8 cellular contexts compared by ENCODE assay signal in genomic region chr10:124152139-124152780, GRCh38. TPM values are rescaled to one million over a fixed set of nuclear protein-coding genes. Genes with fewer than 3 reads are reported as not detected.
DNase-seq lines count a peak whose midpoint lies in the region; ATAC-seq and TF ChIP-seq lines count a peak whose summit lies in the region.

No MANE protein-coding gene starts in this region.

- H3K27me3 Mint-ChIP-seq in H9 (ENCODE audit: low read depth) (peaks cover 3% of the 10 kb centered on the region), Caco-2 (ENCODE audit: insufficient read depth, unreplicated experiment) (no peaks in the 10 kb centered on the region)

- H2AFZ ChIP-seq in H9 (ENCODE audit: low read length) (no peak overlapping the region), smooth muscle cell (ENCODE audit: low read depth) (no peak overlapping the region)

- no peaks in the 10 kb centered on the region for H4K20me1 ChIP-seq in H9 (ENCODE audit: control insufficient read depth, insufficient read depth, insufficient read length)
- H4K20me1 ChIP-seq in smooth muscle cell (ENCODE audit: low read depth) = no peaks in the 10 kb centered on the region

- H3K79me1 ChIP-seq in H9 (ENCODE audit: insufficient read depth, low read depth, low read length, poor library complexity, severe bottlenecking) = no peaks in the 10 kb centered on the region

- H3K9me3 Mint-ChIP-seq in H9 (peaks cover 0 to 4% of the 10 kb centered on the region in 2 experiments; a peak in 3 of 5 replicates), Caco-2 (ENCODE audit: unreplicated experiment) (peaks cover under 1% of the 10 kb centered on the region)

- ATAC-seq in GM21423 (IDR thresholded peaks at IDR 0.05; ENCODE audit: unreplicated experiment) (no peak), HG02623 (IDR thresholded peaks at IDR 0.05; ENCODE audit: unreplicated experiment) (no peak)

- DNase-seq in H9 (peak; percentile 46), SJSA1 (ENCODE audit: low read depth in 1 of 2, low spot score in 2 of 2) (peak; percentile 82 to 83), right atrium auricular region (ENCODE audit: low spot score) (peak; percentile 77), smooth muscle cell (lab: John Stamatoyannopoulos, UW; ENCODE audit: unreplicated experiment) (no peak), Caco-2 (no peak), SIG-M5 treated with dmso at 0.1 percent for 504 hours (lab: John Stamatoyannopoulos, UW; ENCODE audit: unreplicated experiment) (no peak)

- no peaks in the 10 kb centered on the region for H3K9me3 ChIP-seq in H9 (ENCODE audit: control insufficient read depth, low read depth, low read length)
- H3K9me3 ChIP-seq in SJSA1 (replicated peaks) = no peaks in the 10 kb centered on the region
- no peaks in the 10 kb centered on the region for H3K9me3 ChIP-seq in right atrium auricular region
- H3K9me3 ChIP-seq in smooth muscle cell (replicated peaks; ENCODE audit: low read depth) = no peaks in the 10 kb centered on the region
- peaks cover 11% of the 10 kb centered on the region; the same call in 1 of the 2 replicates for H3K9me3 ChIP-seq in Caco-2

- no peak overlapping the region for H3K4me3 Mint-ChIP-seq in H9
- H3K4me3 Mint-ChIP-seq in Caco-2 (ENCODE audit: unreplicated experiment) = no peak overlapping the region

- H2BK5ac ChIP-seq in H9 (ENCODE audit: insufficient read length, low read length) = no peak overlapping the region

- no peak overlapping the region for H3K9ac ChIP-seq in H9 (ENCODE audit: extremely low read depth, insufficient read length, low read length)
- peak overlapping the region; percentile 48 for H3K9ac ChIP-seq in smooth muscle cell (ENCODE audit: low read depth)

- no peak overlapping the region for H2AK5ac ChIP-seq in H9 (ENCODE audit: insufficient read length, low read length)

- H2BK15ac ChIP-seq in H9 (ENCODE audit: low read depth, low read length) = no peak overlapping the region

- no TSS peak for BruUV-seq in Caco-2 (replicated peaks; lab: Mats Ljungman, UMichigan)

- intact Hi-C loops in Caco-2 (cut with micrococcal nuclease; ENCODE audit: unreplicated experiment) = no loop called here

- H3K14ac ChIP-seq in H9 (ENCODE audit: insufficient read depth, low read length) = no peak overlapping the region; the same call in 1 of the 2 replicates

- H3K27ac ChIP-seq in H9 (ENCODE audit: insufficient read length, low read depth, low read length) = no peak overlapping the region
- H3K27ac ChIP-seq in SJSA1 = peak overlapping the region; percentile 66
- peak overlapping the region; percentile 8 to 35 for H3K27ac ChIP-seq in right atrium auricular region
- peak overlapping the region; percentile 80 for H3K27ac ChIP-seq in smooth muscle cell (ENCODE audit: low read depth)

- H4K8ac ChIP-seq in H9 (replicated peaks; ENCODE audit: insufficient read length, low read depth, low read length) = no peak overlapping the region

- CTCF ChIA-PET in Caco-2 (lab: Charles Lee) = no interaction called here

- no peak overlapping the region for H3K18ac ChIP-seq in H9 (ENCODE audit: insufficient read length, low read depth, low read length)

- no peak overlapping the region for H3K23ac ChIP-seq in H9 (ENCODE audit: insufficient read length, low read depth, low read length)

- H3K27me3 ChIP-seq in H9 (ENCODE audit: insufficient read depth, low read length) = no peaks in the 10 kb centered on the region; the same call in 1 of the 2 replicates
- no peaks in the 10 kb centered on the region for H3K27me3 ChIP-seq in SJSA1 (replicated peaks)
- no peaks in the 10 kb centered on the region for H3K27me3 ChIP-seq in right atrium auricular region
- H3K27me3 ChIP-seq in smooth muscle cell (ENCODE audit: low read depth) = no peaks in the 10 kb centered on the region
- no peaks in the 10 kb centered on the region for H3K27me3 ChIP-seq in Caco-2 (replicated peaks; ENCODE audit: control insufficient read depth, insufficient read depth, low read length)

- H2BK12ac ChIP-seq in H9 (ENCODE audit: insufficient read length, low read depth, low read length) = no peak overlapping the region

- H4K91ac ChIP-seq in H9 (ENCODE audit: insufficient read length, low read depth, low read length) = no peak overlapping the region

- no CpG with 5 or more reads among the region's 25 CpGs for WGBS in H9 (ENCODE audit: extremely low coverage, insufficient read length, low lambda C conversion rate)
- WGBS in smooth muscle cell (ENCODE audit: low lambda C conversion rate) = 39% methylated on average over 25 of the region's 25 CpGs

- no peak overlapping the region for H4K5ac ChIP-seq in H9 (ENCODE audit: insufficient read length, low read depth, low read length)

- peaks cover 0 to 3% (median 2%) of the 10 kb centered on the region in 3 experiments; a peak in 2 of 7 replicates for H3K36me3 Mint-ChIP-seq in H9 (ENCODE audit: insufficient read depth in 1 of 3, low read depth in 3 of 3)
- no peaks in the 10 kb centered on the region for H3K36me3 Mint-ChIP-seq in Caco-2 (ENCODE audit: insufficient read depth, unreplicated experiment)

- POLR2A ChIA-PET in Caco-2 (lab: Charles Lee) = no interaction called here

- no peak overlapping the region for H3T11ph ChIP-seq in H9 (ENCODE audit: low read length)

- H3F3A ChIP-seq in smooth muscle cell (ENCODE audit: low read depth) = no peaks in the 10 kb centered on the region

- no peak overlapping the region for H2BK20ac ChIP-seq in H9 (ENCODE audit: low read depth, low read length, poor library complexity, severe bottlenecking)

- H3K4me3 ChIP-seq in SJSA1 (peak overlapping the region; percentile 15), right atrium auricular region (no peak overlapping the region), smooth muscle cell (no peak overlapping the region), Caco-2 (ENCODE audit: low read depth, low read length) (no peak overlapping the region)

- no peaks in the 10 kb centered on the region; the same call in 1 of the 2 replicates for H3K4me1 ChIP-seq in H9 (ENCODE audit: insufficient read depth, low read length)
- peaks cover 47% of the 10 kb centered on the region for H3K4me1 ChIP-seq in SJSA1 (replicated peaks)
- H3K4me1 ChIP-seq in right atrium auricular region = peaks cover 0 to 42% of the 10 kb centered on the region in 2 donors
- H3K4me1 ChIP-seq in smooth muscle cell (ENCODE audit: low read depth) = peaks cover 37% of the 10 kb centered on the region
- no peaks in the 10 kb centered on the region for H3K4me1 ChIP-seq in Caco-2

- H3K4me1 Mint-ChIP-seq in H9 (peaks cover 30 to 39% of the 10 kb centered on the region in 2 experiments), Caco-2 (ENCODE audit: low read depth, unreplicated experiment) (no peaks in the 10 kb centered on the region)

- H3K36me3 ChIP-seq in SJSA1 = no peaks in the 10 kb centered on the region
- H3K36me3 ChIP-seq in right atrium auricular region = no peaks in the 10 kb centered on the region
- H3K36me3 ChIP-seq in smooth muscle cell (ENCODE audit: low read depth) = no peaks in the 10 kb centered on the region
- no peaks in the 10 kb centered on the region for H3K36me3 ChIP-seq in Caco-2 (ENCODE audit: control insufficient read depth, insufficient read depth, low read length)

- H3K79me2 ChIP-seq in H9 (ENCODE audit: insufficient read depth, low read length) (no peaks in the 10 kb centered on the region), smooth muscle cell (ENCODE audit: low read depth) (no peaks in the 10 kb centered on the region)

- TF ChIP-seq CTCF in H9 (conservative IDR thresholded peaks at IDR 0.05) = no peak
- no peak for TF ChIP-seq CTCF in right atrium auricular region (IDR thresholded peaks at IDR 0.05)
- no peak for TF ChIP-seq CTCF in smooth muscle cell (IDR thresholded peaks at IDR 0.05; ENCODE audit: borderline replicate concordance, insufficient read depth, poor library complexity, severe bottlenecking)
- TF ChIP-seq CTCF in Caco-2 (IDR thresholded peaks at IDR 0.05; ENCODE audit: insufficient read depth in 1 of 2, low read depth in 1 of 2, low read length in 1 of 2, severe bottlenecking in 1 of 2, unreplicated experiment in 1 of 2) = no peak

- no peak overlapping the region for H2BK120ac ChIP-seq in H9 (ENCODE audit: low read depth, low read length, poor library complexity, severe bottlenecking)

- H3K4me2 ChIP-seq in H9 (ENCODE audit: insufficient read depth, insufficient read length, low read length) (no peak overlapping the region), smooth muscle cell (peak overlapping the region; percentile 69)

- no peak overlapping the region for H3K27ac Mint-ChIP-seq in H9
- no peak overlapping the region for H3K27ac Mint-ChIP-seq in Caco-2 (ENCODE audit: unreplicated experiment)

- no peaks in the 10 kb centered on the region for H3K23me2 ChIP-seq in H9 (ENCODE audit: insufficient read length, low read depth, low read length, poor library complexity, severe bottlenecking)

- no peak overlapping the region for H3K56ac ChIP-seq in H9 (ENCODE audit: insufficient read length, low read depth, low read length)

- H3K4ac ChIP-seq in H9 (ENCODE audit: low read depth, low read length) = no peak overlapping the region

RNA-seq across cellular contexts. Expression of gene CHST15, which starts 58.9 kb away (rescaled TPM):
- total RNA-seq in H9 (2021) = 6.8 and 8.7 TPM in 2 replicates
- 0.13 TPM in 1 of 2 replicates, not detected in the other for total RNA-seq in SJSA1 (2014; rRNA removed; shearing (Covaris generic))
- total RNA-seq in right atrium auricular region = 10 to 100 TPM in 1 of 2 donors, 1 to 10 TPM in 1; 7.0 to 14.2 TPM
- 20.4 and 30.3 TPM in 2 replicates for total RNA-seq in smooth muscle cell
- 11.4 and 14.1 TPM in 2 replicates for polyA plus RNA-seq in smooth muscle cell
- 26.1 and 26.7 TPM in 2 replicates for total RNA-seq in Caco-2 (2022)

Comparison
In these comparisons a context has a peak if more than half of its experiments do, and no peak if none do; other contexts are left out.
1. DNase-seq: peak in H9 (single experiment), SJSA1 (2 of 2) and right atrium auricular region (single experiment); none in smooth muscle cell (single experiment), Caco-2 (0 of 2) and SIG-M5 treated with dmso at 0.1 percent for 504 hours (single experiment).